8 cellular contexts compared by ENCODE assay signal in the genomic region with DNA sequence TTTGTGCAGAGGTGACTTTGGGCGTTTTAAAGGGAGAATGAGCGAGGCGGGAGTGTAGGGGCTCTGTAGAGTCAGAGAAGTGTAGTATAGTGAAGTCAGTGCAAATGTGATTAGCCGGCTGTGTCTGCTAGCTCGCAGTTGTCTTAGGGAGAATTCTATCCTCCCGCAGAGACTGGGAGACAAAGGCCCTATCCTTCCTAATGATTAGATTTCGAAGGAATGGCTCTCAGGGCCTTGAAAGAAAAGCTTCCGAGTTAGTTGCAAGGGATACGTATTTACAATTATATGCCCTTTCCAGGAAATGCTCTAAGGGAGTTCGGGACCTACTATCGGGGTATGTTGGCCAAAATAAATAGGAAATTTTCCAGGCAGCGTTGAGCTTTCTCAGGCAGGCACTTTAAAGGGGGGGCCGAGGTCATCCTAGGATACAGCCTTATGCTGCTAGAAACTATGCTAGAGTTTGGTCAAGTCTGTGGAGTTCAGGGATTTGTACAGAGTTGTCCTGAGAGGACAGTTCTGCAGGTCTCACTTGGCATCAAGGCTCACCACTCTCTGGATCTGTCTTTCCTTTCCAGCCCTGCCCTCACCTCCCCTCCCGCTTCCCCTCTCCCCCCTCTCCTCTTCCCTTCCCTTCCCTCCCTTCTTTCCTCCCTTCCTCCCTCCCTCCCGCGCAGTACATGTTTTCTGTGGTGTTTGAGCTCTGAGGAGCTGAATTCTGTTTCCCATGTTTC. TPM values are rescaled to one million over a fixed set of nuclear protein-coding genes. Genes with fewer than 3 reads are reported as not detected.
A peak's percentile ranks its signal among the peaks of the same experiment; 100 is the strongest.
DNase-seq lines count a peak whose midpoint lies in the region; ATAC-seq and TF ChIP-seq lines count a peak whose summit lies in the region.

No MANE protein-coding gene starts in this region.

- peaks cover 80% of the 10 kb centered on the region for H3K79me2 ChIP-seq in Karpas-422 (ENCODE audit: low read length)
- H3K79me2 ChIP-seq in smooth muscle cell (ENCODE audit: low read depth) = peaks cover 64% of the 10 kb centered on the region

- H3K27ac ChIP-seq in Karpas-422 (ENCODE audit: low read length) = no peak overlapping the region; the same call in 1 of the 2 replicates
- H3K27ac ChIP-seq in iPS-18a (ENCODE audit: low read length) = peak overlapping the region; percentile 82
- H3K27ac ChIP-seq in smooth muscle cell (ENCODE audit: low read depth) = peak overlapping the region; percentile 80

- H3K27me3 ChIP-seq in Karpas-422 (ENCODE audit: low read length) (no peaks in the 10 kb centered on the region), iPS-18a (ENCODE audit: control insufficient read depth, insufficient read depth, low read length) (no peaks in the 10 kb centered on the region), smooth muscle cell (ENCODE audit: low read depth) (no peaks in the 10 kb centered on the region)

- DNase-seq in ELF-1 (ENCODE audit: low read depth, low spot score) (peak; percentile 38), Karpas-422 (peak; percentile 52), smooth muscle cell (lab: John Stamatoyannopoulos, UW; ENCODE audit: unreplicated experiment) (no peak)
- DNase-seq in activated naive CD8-positive, alpha-beta T cell treated with anti-CD3 and anti-CD28 coated beads, Interleukin-2, amount 50 U/mL, for 24 hours = no peak
- DNase-seq in activated CD4-positive, CD25-positive, alpha-beta regulatory T cell (lab: John Stamatoyannopoulos, UW) = no peak
- DNase-seq in stimulated activated CD4-positive, alpha-beta T cell treated with anti-CD3 and anti-CD28 coated beads, Interleukin-1b, Interleukin-23, amount 100 ng/mL, for 48 hours = no peak
- no peak for DNase-seq in activated effector memory CD4-positive, alpha-beta T cell treated with anti-CD3 and anti-CD28 coated beads, Interleukin-2, amount 50 U/mL, for 16 hours

- no peaks in the 10 kb centered on the region for H3K9me3 Mint-ChIP-seq in activated naive CD8-positive, alpha-beta T cell treated with anti-CD3 and anti-CD28 coated beads, Interleukin-2, amount 50 U/mL, for 24 hours

- no peaks in the 10 kb centered on the region for H3K9me3 ChIP-seq in Karpas-422 (ENCODE audit: low read length)
- no peaks in the 10 kb centered on the region for H3K9me3 ChIP-seq in iPS-18a (ENCODE audit: control insufficient read depth, low read depth, low read length)
- H3K9me3 ChIP-seq in smooth muscle cell (replicated peaks; ENCODE audit: low read depth) = no peaks in the 10 kb centered on the region

- no peak for TF ChIP-seq CTCF in smooth muscle cell (IDR thresholded peaks at IDR 0.05; ENCODE audit: borderline replicate concordance, insufficient read depth, poor library complexity, severe bottlenecking)

- H3K27me3 Mint-ChIP-seq in activated naive CD8-positive, alpha-beta T cell treated with anti-CD3 and anti-CD28 coated beads, Interleukin-2, amount 50 U/mL, for 24 hours = peaks cover 4% of the 10 kb centered on the region

- 1% methylated on average over 15 of the region's 16 CpGs for WGBS in smooth muscle cell (ENCODE audit: low lambda C conversion rate)

- H3K36me3 ChIP-seq in Karpas-422 (ENCODE audit: insufficient read depth, low read length) = peaks cover 36% of the 10 kb centered on the region
- H3K36me3 ChIP-seq in iPS-18a (ENCODE audit: control insufficient read depth, low read depth, low read length) = peaks cover 34% of the 10 kb centered on the region
- H3K36me3 ChIP-seq in smooth muscle cell (ENCODE audit: low read depth) = no peaks in the 10 kb centered on the region

- peak overlapping the region; percentile 99 for H3K27ac Mint-ChIP-seq in activated naive CD8-positive, alpha-beta T cell treated with anti-CD3 and anti-CD28 coated beads, Interleukin-2, amount 50 U/mL, for 24 hours

- peak overlapping the region; percentile 89 for H3K4me3 ChIP-seq in Karpas-422 (ENCODE audit: low read length)
- peak overlapping the region; percentile 97 for H3K4me3 ChIP-seq in iPS-18a (ENCODE audit: low read length)
- H3K4me3 ChIP-seq in smooth muscle cell = peak overlapping the region; percentile 96

- no peak overlapping the region for H2AFZ ChIP-seq in Karpas-422 (ENCODE audit: low read length)
- peak overlapping the region; percentile 79 for H2AFZ ChIP-seq in smooth muscle cell (ENCODE audit: low read depth)

- H3K4me3 Mint-ChIP-seq in activated naive CD8-positive, alpha-beta T cell treated with anti-CD3 and anti-CD28 coated beads, Interleukin-2, amount 50 U/mL, for 24 hours = peak overlapping the region; percentile 99

- H3K4me1 ChIP-seq in Karpas-422 (ENCODE audit: low read length) = peaks cover 45% of the 10 kb centered on the region
- peaks cover 5% of the 10 kb centered on the region for H3K4me1 ChIP-seq in iPS-18a (ENCODE audit: control insufficient read depth, low read depth, low read length)
- H3K4me1 ChIP-seq in smooth muscle cell (ENCODE audit: low read depth) = peaks cover 21% of the 10 kb centered on the region

- peak overlapping the region; percentile 82 for H3K9ac ChIP-seq in Karpas-422 (ENCODE audit: low read length)
- peak overlapping the region; percentile 94 for H3K9ac ChIP-seq in iPS-18a (ENCODE audit: low read length)
- H3K9ac ChIP-seq in smooth muscle cell (ENCODE audit: low read depth) = peak overlapping the region; percentile 81

- peaks cover 69% of the 10 kb centered on the region for H3K4me1 Mint-ChIP-seq in activated naive CD8-positive, alpha-beta T cell treated with anti-CD3 and anti-CD28 coated beads, Interleukin-2, amount 50 U/mL, for 24 hours

- no peaks in the 10 kb centered on the region for H3K9me2 ChIP-seq in Karpas-422 (replicated peaks; ENCODE audit: insufficient read depth, low read length)

- H3K36me3 Mint-ChIP-seq in activated naive CD8-positive, alpha-beta T cell treated with anti-CD3 and anti-CD28 coated beads, Interleukin-2, amount 50 U/mL, for 24 hours (ENCODE audit: low read depth) = peaks cover 64% of the 10 kb centered on the region

- H4K20me1 ChIP-seq in Karpas-422 (ENCODE audit: insufficient read depth, low read depth, low read length) = peaks cover 7% of the 10 kb centered on the region; the same call in 1 of the 2 replicates
- H4K20me1 ChIP-seq in smooth muscle cell (ENCODE audit: low read depth) = peaks cover 42% of the 10 kb centered on the region

- ATAC-seq in activated naive CD8-positive, alpha-beta T cell treated with anti-CD3 and anti-CD28 coated beads, Interleukin-2, amount 50 U/mL, for 24 hours = no peak

- no peaks in the 10 kb centered on the region for H3F3A ChIP-seq in smooth muscle cell (ENCODE audit: low read depth)

- peak overlapping the region; percentile 80 for H3K4me2 ChIP-seq in Karpas-422 (ENCODE audit: low read depth, low read length, poor library complexity, severe bottlenecking)
- H3K4me2 ChIP-seq in smooth muscle cell = peak overlapping the region; percentile 94

RNA-seq across cellular contexts. Expression of a gene that starts 0.8 kb away (rescaled TPM):
- 41.6 and 67.6 TPM in 2 replicates for total RNA-seq in Karpas-422 (2014; rRNA removed; shearing (Covaris generic); ENCODE audit: low replicate concordance)
- 76.7 and 82.1 TPM in 2 replicates for total RNA-seq in smooth muscle cell
- polyA plus RNA-seq in smooth muscle cell = 59.7 and 69.8 TPM in 2 replicates

RNA-seq across cellular contexts. Expression of a gene that starts 1.1 kb away (rescaled TPM):
- 13.2 and 97.1 TPM in 2 replicates for total RNA-seq in Karpas-422 (2014; rRNA removed; shearing (Covaris generic); ENCODE audit: low replicate concordance)
- 178 and 180 TPM in 2 replicates for total RNA-seq in smooth muscle cell
- 246 and 271 TPM in 2 replicates for polyA plus RNA-seq in smooth muscle cell

RNA-seq across cellular contexts. Expression of a gene that starts 21.2 kb away (rescaled TPM):
- total RNA-seq in Karpas-422 (2014; rRNA removed; shearing (Covaris generic); ENCODE audit: low replicate concordance) = 1.1 and 1.8 TPM in 2 replicates
- 5.0 and 7.4 TPM in 2 replicates for total RNA-seq in smooth muscle cell
- polyA plus RNA-seq in smooth muscle cell = 1.9 and 2.2 TPM in 2 replicates

Comparison
In these comparisons a context has a peak if more than half of its experiments do, and no peak if none do; other contexts are left out.
1. DNase-seq: peak in ELF-1 (single experiment) and Karpas-422 (single experiment); none in activated naive CD8-positive, alpha-beta T cell treated with anti-CD3 and anti-CD28 coated beads, Interleukin-2, amount 50 U/mL, for 24 hours (single experiment), smooth muscle cell (single experiment), activated CD4-positive, CD25-positive, alpha-beta regulatory T cell (0 of 4), stimulated activated CD4-positive, alpha-beta T cell treated with anti-CD3 and anti-CD28 coated beads, Interleukin-1b, Interleukin-23, amount 100 ng/mL, for 48 hours (single experiment) and activated effector memory CD4-positive, alpha-beta T cell treated with anti-CD3 and anti-CD28 coated beads, Interleukin-2, amount 50 U/mL, for 16 hours (single experiment).
2. Peak in every context shown above with its lines, with median percentiles within 50 percentile points of each other: H3K4me3 ChIP-seq and H3K9ac ChIP-seq.